ENCODE assay signal across 35 cellular contexts in genomic region chr18:55570966-55571365, GRCh38. TPM values are rescaled to one million over a fixed set of nuclear protein-coding genes. Genes with fewer than 3 reads are reported as not detected.
"Had no signal": no experiment of that assay in that cellular context is flagged by ENCODE, and none has a peak within 500 bp of the region (broad histone marks: within the 10 kb centered on the region; RNA-seq: fewer than 3 reads in every experiment).

No MANE protein-coding gene starts in this region.

- H3K4me1 Mint-ChIP-seq: activated CD4-positive, alpha-beta T cell treated with anti-CD3 and anti-CD28 coated beads for 36 hours; activated CD4-positive, alpha-beta T cell treated with anti-CD3 and anti-CD28 coated beads, Interleukin-2, amount 10 ng/mL, durations not matched to agents 24 days and 14 days; activated CD8-positive, alpha-beta memory T cell treated with anti-CD3 and anti-CD28 coated beads, Interleukin-2, amount 10 ng/mL, durations not matched to agents 7 days and 5 days; central memory CD8-positive, alpha-beta T cell; T-helper 17 cell had no signal

- H3K27me3 ChIP-seq: brain microvascular endothelial cell, dorsolateral prefrontal cortex, esophagus muscularis mucosa, foreskin keratinocyte, gastrocnemius medialis, heart left ventricle had no signal

- H3K9me3 Mint-ChIP-seq: activated CD4-positive, alpha-beta memory T cell treated with anti-CD3 and anti-CD28 coated beads for 36 hours; activated CD4-positive, alpha-beta T cell treated with anti-CD3 and anti-CD28 coated beads, Interleukin-2, amount 10 ng/mL, durations not matched to agents 24 days and 14 days; activated T-helper 1 cell treated with anti-CD3 and anti-CD28 coated beads, Interleukin-12 subunit alpha, Interleukin-12 subunit beta, Interleukin-2, Interleukin-4 antibody, amounts not matched to agents 30 ng/mL and 10 ng/mL and 1 ng/mL, durations not matched to agents 14 hours and 24 hours and 36 hours; activated T-helper 2 cell treated with anti-CD3 and anti-CD28 coated beads, Interferon-gamma antibody, Interleukin-2, Interleukin-4, amounts not matched to agents 10 μg/mL and 5 μg/mL and 100 μg/mL, durations not matched to agents 14 hours and 24 hours and 36 hours; T-helper 2 cell treated with Interferon-gamma antibody and Interleukin-4, amounts not matched to agents 5 μg/mL and 100 μg/mL, for 36 hours had no signal

- H3K4me1 ChIP-seq: esophagus muscularis mucosa, foreskin keratinocyte had no signal

- DNase-seq: activated CD4-positive, alpha-beta memory T cell treated with anti-CD3 and anti-CD28 coated beads for 36 hours; activated CD4-positive, alpha-beta T cell treated with anti-CD3 and anti-CD28 coated beads for 36 hours; activated CD4-positive, alpha-beta T cell treated with anti-CD3 and anti-CD28 coated beads, Interleukin-2, amount 10 ng/mL, durations not matched to agents 24 days and 14 days; activated CD4-positive, CD25-positive, alpha-beta regulatory T cell; activated CD4-positive, CD25-positive, alpha-beta regulatory T cell treated with anti-CD3 and anti-CD28 coated beads, Interleukin-2, amount 50 U/mL, for 72 hours; activated CD8-positive, alpha-beta memory T cell treated with anti-CD3 and anti-CD28 coated beads, Interleukin-2, amount 10 ng/mL, durations not matched to agents 7 days and 5 days; activated CD8-positive, alpha-beta memory T cell treated with anti-CD3 and anti-CD28 coated beads, Interleukin-2, amount 50 U/mL, for 4 hours; activated CD8-positive, alpha-beta T cell treated with anti-CD3 and anti-CD28 coated beads, Interleukin-2, amount 10 ng/mL, durations not matched to agents 7 days and 5 days; activated effector memory CD4-positive, alpha-beta T cell treated with anti-CD3 and anti-CD28 coated beads, Interleukin-2, amount 50 U/mL, for 16 hours; activated naive CD4-positive, alpha-beta T cell treated with anti-CD3 and anti-CD28 coated beads, Interleukin-2, amount 50 U/mL, for 16 hours; activated T-cell treated with anti-CD3 and anti-CD28 coated beads, Interleukin-2, amount 50 U/mL, for 1 hour; activated T-cell treated with anti-CD3 and anti-CD28 coated beads, Interleukin-2, amount 50 U/mL, for 48 hours; amniotic stem cell; anterior cingulate cortex; brain microvascular endothelial cell; dorsolateral prefrontal cortex; effector memory CD4-positive, alpha-beta T cell; endodermal cell; erythroblast; foreskin keratinocyte; gastrocnemius medialis; glutamatergic neuron; heart left ventricle; T-helper 1 cell; T-helper 17 cell; T1000; WERI-Rb-1 had no signal

- H3K4me3 ChIP-seq: coronary artery, dorsolateral prefrontal cortex, esophagus muscularis mucosa, gastrocnemius medialis, heart left ventricle had no signal

- H3K4me3 Mint-ChIP-seq: activated CD4-positive, alpha-beta memory T cell treated with anti-CD3 and anti-CD28 coated beads for 36 hours; activated CD4-positive, alpha-beta T cell treated with anti-CD3 and anti-CD28 coated beads for 36 hours; activated CD4-positive, alpha-beta T cell treated with anti-CD3 and anti-CD28 coated beads, Interleukin-2, amount 10 ng/mL, durations not matched to agents 24 days and 14 days; activated CD8-positive, alpha-beta memory T cell treated with anti-CD3 and anti-CD28 coated beads, Interleukin-2, amount 10 ng/mL, durations not matched to agents 7 days and 5 days; activated CD8-positive, alpha-beta T cell treated with anti-CD3 and anti-CD28 coated beads, Interleukin-2, amount 10 ng/mL, durations not matched to agents 7 days and 5 days; activated naive CD8-positive, alpha-beta T cell; activated T-helper 1 cell treated with anti-CD3 and anti-CD28 coated beads, Interleukin-12 subunit alpha, Interleukin-12 subunit beta, Interleukin-2, Interleukin-4 antibody, amounts not matched to agents 30 ng/mL and 10 ng/mL and 1 ng/mL, durations not matched to agents 14 hours and 24 hours and 36 hours; central memory CD8-positive, alpha-beta T cell; dendritic cell treated with granulocyte-macrophage colony-stimulating factor and Interleukin-4, amounts not matched to agents 40 ng/mL and 50 ng/mL, for 4 days; endodermal cell; T-helper 17 cell; T-helper 2 cell treated with Interferon-gamma antibody and Interleukin-4, amounts not matched to agents 5 μg/mL and 100 μg/mL, for 36 hours had no signal

- H3K27me3 Mint-ChIP-seq: activated CD4-positive, alpha-beta memory T cell treated with anti-CD3 and anti-CD28 coated beads for 36 hours; activated CD4-positive, alpha-beta T cell treated with anti-CD3 and anti-CD28 coated beads, Interleukin-2, amount 10 ng/mL, durations not matched to agents 24 days and 14 days; activated CD8-positive, alpha-beta memory T cell treated with anti-CD3 and anti-CD28 coated beads, Interleukin-2, amount 10 ng/mL, durations not matched to agents 7 days and 5 days; central memory CD8-positive, alpha-beta T cell; dendritic cell treated with granulocyte-macrophage colony-stimulating factor and Interleukin-4, amounts not matched to agents 40 ng/mL and 50 ng/mL, for 4 days; T-helper 17 cell had no signal

- H3K27ac Mint-ChIP-seq: activated CD4-positive, alpha-beta memory T cell treated with anti-CD3 and anti-CD28 coated beads for 36 hours; activated CD4-positive, alpha-beta T cell treated with anti-CD3 and anti-CD28 coated beads for 36 hours; activated CD4-positive, alpha-beta T cell treated with anti-CD3 and anti-CD28 coated beads, Interleukin-2, amount 10 ng/mL, durations not matched to agents 24 days and 14 days; activated CD8-positive, alpha-beta memory T cell treated with anti-CD3 and anti-CD28 coated beads, Interleukin-2, amount 10 ng/mL, durations not matched to agents 7 days and 5 days; activated CD8-positive, alpha-beta T cell treated with anti-CD3 and anti-CD28 coated beads, Interleukin-2, amount 10 ng/mL, durations not matched to agents 7 days and 5 days; activated naive CD8-positive, alpha-beta T cell; activated T-helper 1 cell treated with anti-CD3 and anti-CD28 coated beads, Interleukin-12 subunit alpha, Interleukin-12 subunit beta, Interleukin-2, Interleukin-4 antibody, amounts not matched to agents 30 ng/mL and 10 ng/mL and 1 ng/mL, durations not matched to agents 14 hours and 24 hours and 36 hours; activated T-helper 2 cell treated with anti-CD3 and anti-CD28 coated beads, Interferon-gamma antibody, Interleukin-2, Interleukin-4, amounts not matched to agents 10 μg/mL and 5 μg/mL and 100 μg/mL, durations not matched to agents 14 hours and 24 hours and 36 hours; dendritic cell treated with granulocyte-macrophage colony-stimulating factor and Interleukin-4, amounts not matched to agents 40 ng/mL and 50 ng/mL, for 4 days; endodermal cell; T-helper 17 cell; T-helper 2 cell treated with Interferon-gamma antibody and Interleukin-4, amounts not matched to agents 5 μg/mL and 100 μg/mL, for 36 hours had no signal

- H3K27ac ChIP-seq: brain microvascular endothelial cell, coronary artery, esophagus muscularis mucosa, foreskin keratinocyte, gastrocnemius medialis, heart left ventricle, WERI-Rb-1 had no signal

- H3K36me3 Mint-ChIP-seq: activated CD4-positive, alpha-beta memory T cell treated with anti-CD3 and anti-CD28 coated beads for 36 hours; activated CD8-positive, alpha-beta memory T cell treated with anti-CD3 and anti-CD28 coated beads, Interleukin-2, amount 10 ng/mL, durations not matched to agents 7 days and 5 days; activated naive CD8-positive, alpha-beta T cell had no signal

- ATAC-seq: activated CD4-positive, alpha-beta T cell treated with anti-CD3 and anti-CD28 coated beads for 36 hours; activated CD8-positive, alpha-beta memory T cell treated with anti-CD3 and anti-CD28 coated beads, Interleukin-2, amount 10 ng/mL, durations not matched to agents 7 days and 5 days; activated CD8-positive, alpha-beta T cell treated with anti-CD3 and anti-CD28 coated beads, Interleukin-2, amount 10 ng/mL, durations not matched to agents 7 days and 5 days; foreskin keratinocyte; gastrocnemius medialis; heart left ventricle; T-helper 17 cell had no signal

RNA-seq across cellular contexts. Expression of gene TCF4, which starts 17.0 kb away (rescaled TPM):
- total RNA-seq: activated CD4-positive, alpha-beta memory T cell treated with anti-CD3 and anti-CD28 coated beads for 36 hours had no signal
